In genomic region chr21:43810505-43811261, GRCh38 we compare ENCODE assay signal across 8 cellular contexts. TPM values are rescaled to one million over a fixed set of nuclear protein-coding genes. Genes with fewer than 3 reads are reported as not detected.
DNase-seq lines count a peak whose midpoint lies in the region; ATAC-seq and TF ChIP-seq lines count a peak whose summit lies in the region.

No MANE protein-coding gene starts in this region.

- H3K4me3 Mint-ChIP-seq in dendritic cell treated with granulocyte-macrophage colony-stimulating factor and Interleukin-4, amounts not matched to agents 40 ng/mL and 50 ng/mL, for 4 days = peak overlapping the region; percentile 88

- no peaks in the 10 kb centered on the region for H3K9me3 ChIP-seq in lower lobe of right lung

- H3K27ac ChIP-seq in lower lobe of right lung = no peak overlapping the region

- no peaks in the 10 kb centered on the region for H3K9me3 Mint-ChIP-seq in dendritic cell treated with granulocyte-macrophage colony-stimulating factor and Interleukin-4, amounts not matched to agents 40 ng/mL and 50 ng/mL, for 4 days

- H3K4me1 ChIP-seq in lower lobe of right lung = peaks cover 24% of the 10 kb centered on the region

- H3K4me1 Mint-ChIP-seq in dendritic cell treated with granulocyte-macrophage colony-stimulating factor and Interleukin-4, amounts not matched to agents 40 ng/mL and 50 ng/mL, for 4 days (ENCODE audit: low read depth) = peaks cover 93% of the 10 kb centered on the region

- peak overlapping the region; percentile 71 for H3K27ac Mint-ChIP-seq in dendritic cell treated with granulocyte-macrophage colony-stimulating factor and Interleukin-4, amounts not matched to agents 40 ng/mL and 50 ng/mL, for 4 days

- peaks cover 10% of the 10 kb centered on the region for H3K36me3 ChIP-seq in lower lobe of right lung

- intact Hi-C loops in dendritic cell treated with granulocyte-macrophage colony-stimulating factor and Interleukin-4, amounts not matched to agents 40 ng/mL and 50 ng/mL, for 4 days (cut with micrococcal nuclease) = loop anchor here (1.0 to 5.0 kb wide), 3 partner anchors 47 to 129 kb away; no protein-coding TSS in a partner anchor
- intact Hi-C loops in lower lobe of right lung (cut with DNase I) = no loop called here

- DNase-seq in NCI-H524 (lab: John Stamatoyannopoulos, UW) (peak; percentile 81 to 88), NCI-H524 treated with DMSO at 0.1 percent for 48 hours (lab: John Stamatoyannopoulos, UW) (no peak), NCI-H69 (lab: John Stamatoyannopoulos, UW) (peak; percentile 90), lower lobe of right lung (peak; percentile 94)
- DNase-seq in activated CD4-positive, alpha-beta T cell treated with anti-CD3 and anti-CD28 coated beads, Interleukin-2, amount 50 U/mL, for 24 hours (ENCODE audit: low read depth in 1 of 2, low spot score in 1 of 2) = peak; percentile 87 to 88
- DNase-seq in stimulated activated CD4-positive, alpha-beta T cell treated with anti-CD3 and anti-CD28 coated beads, TNF-alpha, amount 100 ng/mL, for 48 hours (ENCODE audit: low read depth in 3 of 3) = peak; percentile 83 to 92 (median 91)

- peak; percentile 96 for TF ChIP-seq CTCF in lower lobe of right lung (IDR thresholded peaks at IDR 0.05)

- peak overlapping the region; percentile 47 for H3K4me3 ChIP-seq in lower lobe of right lung

- H3K27me3 Mint-ChIP-seq in dendritic cell treated with granulocyte-macrophage colony-stimulating factor and Interleukin-4, amounts not matched to agents 40 ng/mL and 50 ng/mL, for 4 days = peaks cover 7% of the 10 kb centered on the region

- H3K36me3 Mint-ChIP-seq in dendritic cell treated with granulocyte-macrophage colony-stimulating factor and Interleukin-4, amounts not matched to agents 40 ng/mL and 50 ng/mL, for 4 days (ENCODE audit: low read depth) = peaks cover 41% of the 10 kb centered on the region

- H3K27me3 ChIP-seq in lower lobe of right lung (ENCODE audit: low read depth) = no peaks in the 10 kb centered on the region

- ATAC-seq in HG03196 (IDR thresholded peaks at IDR 0.05; ENCODE audit: unreplicated experiment) (peak; percentile 50), lower lobe of right lung (peak; percentile 89 to 94)

RNA-seq across cellular contexts. Expression of gene RRP1, which starts 21.3 kb away (rescaled TPM):
- 13.6 TPM for total RNA-seq in lower lobe of right lung

RNA-seq across cellular contexts. Expression of gene CSTB, which starts 34.6 kb away (rescaled TPM):
- total RNA-seq in lower lobe of right lung = 154 TPM

RNA-seq across cellular contexts. Expression of gene AGPAT3, which starts 54.3 kb away (rescaled TPM):
- total RNA-seq in lower lobe of right lung = 83.3 TPM
